1 cellular context compared by ENCODE assay signal in the genomic region with DNA sequence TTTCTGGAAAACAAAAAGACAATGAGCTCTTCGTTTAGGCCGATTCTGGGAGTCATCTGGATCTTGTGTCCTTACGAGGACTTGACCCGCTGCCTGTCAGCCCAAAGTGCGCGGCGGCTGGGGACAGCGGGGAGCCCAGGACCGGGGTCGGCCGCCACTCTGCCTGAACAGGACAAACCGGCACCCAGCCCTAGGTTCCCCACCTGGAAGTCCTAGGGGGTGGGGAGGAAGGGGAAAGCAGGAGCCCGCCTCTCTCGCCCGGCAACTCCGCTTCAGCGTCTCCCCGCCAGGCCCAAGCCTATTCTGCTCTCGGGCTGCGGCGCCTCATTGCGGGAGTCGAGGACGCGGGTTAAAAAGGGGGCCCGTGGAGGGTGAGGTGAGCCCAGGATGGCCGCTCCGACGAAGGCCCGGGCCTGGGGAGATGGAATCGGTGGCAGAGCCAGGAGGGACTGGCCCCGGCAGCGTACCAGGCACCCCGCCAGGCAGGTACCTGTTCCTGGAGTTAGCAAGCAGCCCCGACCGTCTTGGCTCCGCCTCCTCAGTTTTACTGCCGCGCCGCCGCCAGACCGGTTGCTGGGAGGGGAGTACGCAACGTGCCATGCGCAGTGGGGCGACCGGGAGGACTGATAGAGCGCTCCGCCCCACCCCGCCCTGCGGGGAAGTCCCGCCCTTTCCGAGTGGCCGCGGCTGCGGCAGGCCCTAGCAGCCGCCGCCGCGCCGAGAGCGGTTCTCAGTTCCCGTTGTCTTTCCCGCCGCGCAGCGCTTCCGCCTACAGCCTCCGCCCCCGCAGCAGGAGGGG.
TF ChIP-seq lines count a peak whose summit lies in the region.

A gene with protein sequence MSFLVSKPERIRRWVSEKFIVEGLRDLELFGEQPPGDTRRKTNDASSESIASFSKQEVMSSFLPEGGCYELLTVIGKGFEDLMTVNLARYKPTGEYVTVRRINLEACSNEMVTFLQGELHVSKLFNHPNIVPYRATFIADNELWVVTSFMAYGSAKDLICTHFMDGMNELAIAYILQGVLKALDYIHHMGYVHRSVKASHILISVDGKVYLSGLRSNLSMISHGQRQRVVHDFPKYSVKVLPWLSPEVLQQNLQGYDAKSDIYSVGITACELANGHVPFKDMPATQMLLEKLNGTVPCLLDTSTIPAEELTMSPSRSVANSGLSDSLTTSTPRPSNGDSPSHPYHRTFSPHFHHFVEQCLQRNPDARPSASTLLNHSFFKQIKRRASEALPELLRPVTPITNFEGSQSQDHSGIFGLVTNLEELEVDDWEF (minus strand): TSS at position 549 of the 799 bp plus-strand sequence. CDS start 13,430 bp downstream, outside the sequence.

TF ChIP-seq in GM23338, 12 proteins besides CTCF, POLR2A, EP300 and RAD21 (continued from another document):
- TF ChIP-seq, protein P1, sequence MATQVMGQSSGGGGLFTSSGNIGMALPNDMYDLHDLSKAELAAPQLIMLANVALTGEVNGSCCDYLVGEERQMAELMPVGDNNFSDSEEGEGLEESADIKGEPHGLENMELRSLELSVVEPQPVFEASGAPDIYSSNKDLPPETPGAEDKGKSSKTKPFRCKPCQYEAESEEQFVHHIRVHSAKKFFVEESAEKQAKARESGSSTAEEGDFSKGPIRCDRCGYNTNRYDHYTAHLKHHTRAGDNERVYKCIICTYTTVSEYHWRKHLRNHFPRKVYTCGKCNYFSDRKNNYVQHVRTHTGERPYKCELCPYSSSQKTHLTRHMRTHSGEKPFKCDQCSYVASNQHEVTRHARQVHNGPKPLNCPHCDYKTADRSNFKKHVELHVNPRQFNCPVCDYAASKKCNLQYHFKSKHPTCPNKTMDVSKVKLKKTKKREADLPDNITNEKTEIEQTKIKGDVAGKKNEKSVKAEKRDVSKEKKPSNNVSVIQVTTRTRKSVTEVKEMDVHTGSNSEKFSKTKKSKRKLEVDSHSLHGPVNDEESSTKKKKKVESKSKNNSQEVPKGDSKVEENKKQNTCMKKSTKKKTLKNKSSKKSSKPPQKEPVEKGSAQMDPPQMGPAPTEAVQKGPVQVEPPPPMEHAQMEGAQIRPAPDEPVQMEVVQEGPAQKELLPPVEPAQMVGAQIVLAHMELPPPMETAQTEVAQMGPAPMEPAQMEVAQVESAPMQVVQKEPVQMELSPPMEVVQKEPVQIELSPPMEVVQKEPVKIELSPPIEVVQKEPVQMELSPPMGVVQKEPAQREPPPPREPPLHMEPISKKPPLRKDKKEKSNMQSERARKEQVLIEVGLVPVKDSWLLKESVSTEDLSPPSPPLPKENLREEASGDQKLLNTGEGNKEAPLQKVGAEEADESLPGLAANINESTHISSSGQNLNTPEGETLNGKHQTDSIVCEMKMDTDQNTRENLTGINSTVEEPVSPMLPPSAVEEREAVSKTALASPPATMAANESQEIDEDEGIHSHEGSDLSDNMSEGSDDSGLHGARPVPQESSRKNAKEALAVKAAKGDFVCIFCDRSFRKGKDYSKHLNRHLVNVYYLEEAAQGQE (IDR thresholded peaks at IDR 0.05; ENCODE audit: unreplicated experiment), result no peak
- TF ChIP-seq POLR2AphosphoS5 (IDR thresholded peaks at IDR 0.05; ENCODE audit: low read depth), result peak; percentile 90
